In the genomic region with DNA sequence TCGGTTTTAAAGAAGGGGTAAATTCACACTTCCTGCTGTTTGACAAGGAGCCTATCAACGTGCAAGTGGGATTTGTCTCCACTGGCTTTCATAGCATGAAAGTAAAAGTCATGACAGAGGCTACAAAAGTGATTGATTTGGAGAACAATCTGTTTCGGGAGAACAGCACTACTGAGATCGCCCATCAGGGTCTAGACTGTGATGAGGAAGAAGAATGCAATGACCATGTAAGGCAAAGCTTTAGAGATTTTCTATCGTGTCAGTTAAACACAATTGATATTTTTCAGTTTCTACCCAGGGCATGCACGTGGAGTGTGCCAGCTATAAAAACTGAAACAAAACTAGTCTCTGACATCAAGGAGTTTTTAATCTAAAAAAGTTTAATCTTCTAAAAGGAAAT, we compare ENCODE assay signal across 1 cellular context.
A peak's percentile ranks its signal among the peaks of the same experiment; 100 is the strongest.
TF ChIP-seq lines count a peak whose summit lies in the region.

No MANE protein-coding gene starts in this region.

TF ChIP-seq in GM12878, 131 proteins besides CTCF, POLR2A, EP300 and RAD21:
- TF ChIP-seq ZNF207 (IDR thresholded peaks at IDR 0.05; ENCODE audit: borderline replicate concordance) (no peak), SUZ12 (IDR thresholded peaks at IDR 0.05; ENCODE audit: unreplicated experiment) (no peak), BHLHE40 (IDR thresholded peaks at IDR 0.05; ENCODE audit: borderline replicate concordance in 1 of 2, low read depth in 2 of 2, low read length in 1 of 2) (peak; percentile 37 to 53; a peak in 2 of 4 replicates), MAX (IDR thresholded peaks at IDR 0.05; ENCODE audit: low read depth, low read length) (no peak), SRF (IDR thresholded peaks at IDR 0.05; ENCODE audit: low read depth in 2 of 2, low read length in 2 of 2) (peak; percentile 50 to 57; a peak in 2 of 4 replicates), CHD1 (IDR thresholded peaks at IDR 0.05; ENCODE audit: low read depth, low read length) (no peak)
- TF ChIP-seq, protein P1, sequence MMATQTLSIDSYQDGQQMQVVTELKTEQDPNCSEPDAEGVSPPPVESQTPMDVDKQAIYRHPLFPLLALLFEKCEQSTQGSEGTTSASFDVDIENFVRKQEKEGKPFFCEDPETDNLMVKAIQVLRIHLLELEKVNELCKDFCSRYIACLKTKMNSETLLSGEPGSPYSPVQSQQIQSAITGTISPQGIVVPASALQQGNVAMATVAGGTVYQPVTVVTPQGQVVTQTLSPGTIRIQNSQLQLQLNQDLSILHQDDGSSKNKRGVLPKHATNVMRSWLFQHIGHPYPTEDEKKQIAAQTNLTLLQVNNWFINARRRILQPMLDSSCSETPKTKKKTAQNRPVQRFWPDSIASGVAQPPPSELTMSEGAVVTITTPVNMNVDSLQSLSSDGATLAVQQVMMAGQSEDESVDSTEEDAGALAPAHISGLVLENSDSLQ (IDR thresholded peaks at IDR 0.05): 0 out of 2 replicates have a peak, but pooled peaks have one; percentile 23
